ENCODE assay signal across 26 cellular contexts in the genomic region with DNA sequence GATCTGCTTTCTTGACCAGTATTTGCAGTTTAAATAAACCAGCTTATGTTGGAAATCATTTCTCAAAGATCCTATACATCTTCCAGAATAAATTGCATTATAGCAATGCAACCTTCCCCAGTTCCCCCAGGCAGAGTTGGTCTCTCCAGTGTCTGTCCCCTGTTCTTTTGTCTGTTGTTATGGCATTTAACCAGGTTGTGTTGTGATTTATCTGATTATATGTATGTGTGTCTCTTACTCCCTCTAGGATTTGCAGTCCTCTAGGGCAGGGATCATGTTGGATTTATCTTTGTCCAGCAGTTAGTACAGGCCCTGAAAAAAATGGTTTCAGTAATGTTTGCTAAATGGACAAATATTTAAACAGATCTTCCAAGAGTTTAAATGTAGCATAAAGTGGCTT. TPM values are rescaled to one million over a fixed set of nuclear protein-coding genes. Genes with fewer than 3 reads are reported as not detected.
DNase-seq lines count a peak whose midpoint lies in the region; ATAC-seq and TF ChIP-seq lines count a peak whose summit lies in the region.
"Had no signal": no experiment of that assay in that cellular context is flagged by ENCODE, and none has a peak within 500 bp of the region (broad histone marks: within the 10 kb centered on the region; RNA-seq: fewer than 3 reads in every experiment).

No MANE protein-coding gene starts in this region.

- DNase-seq in heart right ventricle = no peak
- no peak for DNase-seq in heart left ventricle
- peak; percentile 30 for DNase-seq in SK-N-DZ (ENCODE audit: low spot score)
- no peak for DNase-seq in dorsolateral prefrontal cortex
- no peak for DNase-seq in central memory CD4-positive, alpha-beta T cell
- DNase-seq: AML-193; Caco-2; CD4-positive, alpha-beta memory T cell; DMS 273 treated with DMSO at 0.1 percent for 48 hours; DND-41; Kasumi-1; MV-4-11; NCI-H1105; NCI-H1436 treated with DMSO at 0.1 percent for 48 hours; NCI-H1930; NCI-H2107; NCI-H446; NCI-H524 treated with DMSO at 0.1 percent for 48 hours; NCI-H774; PC-9 had no signal

- ATAC-seq in heart right ventricle (no peak), heart left ventricle (no peak), GM21528 (IDR thresholded peaks at IDR 0.05; ENCODE audit: low FRiP score, unreplicated experiment) (no peak)
- ATAC-seq: A549, HCT116, K562 had no signal

- H3K36me3 ChIP-seq in heart right ventricle (no peaks in the 10 kb centered on the region), heart left ventricle (no peaks in the 10 kb centered on the region)
- H3K36me3 ChIP-seq: SJSA1 had no signal

- H3K27ac ChIP-seq in heart right ventricle = peak overlapping the region in 6 of 10 donors; percentile 29 to 64 (median 52)
- peak overlapping the region in 5 of 12 donors; percentile 19 to 80 (median 52) for H3K27ac ChIP-seq in heart left ventricle
- peak overlapping the region in 54 of 59 donors; percentile 15 to 96 (median 86) for H3K27ac ChIP-seq in dorsolateral prefrontal cortex
- H3K27ac ChIP-seq in temporal lobe (ENCODE audit: low read depth, low read length) = peak overlapping the region; percentile 41
- H3K27ac ChIP-seq: A549, PC-9, SJSA1 had no signal

- intact Hi-C loops in heart right ventricle (cut with DNase I) (no loop called here), heart left ventricle (cut with DNase I) (loop anchor here in 1 of 10 donors (1.0 to 5.0 kb wide), 2 partner anchors 16 to 55 kb away; no protein-coding TSS in a partner anchor), dorsolateral prefrontal cortex (cut with DNase I) (loop anchor here (5.0 kb wide), 2 partner anchors 55 to 60 kb away; no protein-coding TSS in a partner anchor)

- H3K9me3 ChIP-seq in heart right ventricle (no peaks in the 10 kb centered on the region), heart left ventricle (no peaks in the 10 kb centered on the region)
- H3K9me3 ChIP-seq: A549, Caco-2, SJSA1 had no signal

- TF ChIP-seq CTCF in heart right ventricle (IDR thresholded peaks at IDR 0.05) (no peak), heart left ventricle (IDR thresholded peaks at IDR 0.05) (no peak), dorsolateral prefrontal cortex (IDR thresholded peaks at IDR 0.05 in 54 of 56, conservative IDR thresholded peaks at IDR 0.05 in 2 of 56; ENCODE audit: low read depth in 1 of 56, partially characterized antibody in 56 of 56) (no peak)

- no peaks in the 10 kb centered on the region for H3K27me3 ChIP-seq in heart right ventricle
- no peaks in the 10 kb centered on the region for H3K27me3 ChIP-seq in heart left ventricle
- no peaks in the 10 kb centered on the region for H3K27me3 ChIP-seq in dorsolateral prefrontal cortex
- H3K27me3 ChIP-seq: SJSA1 had no signal

- H3K4me3 ChIP-seq in heart right ventricle (no peak overlapping the region), heart left ventricle (no peak overlapping the region), dorsolateral prefrontal cortex (no peak overlapping the region)
- H3K4me3 ChIP-seq: A549, K562, PC-9, SJSA1 had no signal

- H3K4me1 ChIP-seq in heart right ventricle = peaks cover 0 to 44% (median 21%) of the 10 kb centered on the region in 9 donors
- peaks cover 0 to 48% (median 12%) of the 10 kb centered on the region in 12 donors for H3K4me1 ChIP-seq in heart left ventricle
- H3K4me1 ChIP-seq: A549, SJSA1 had no signal

- TF ChIP-seq POLR2A in heart left ventricle (IDR thresholded peaks at IDR 0.05) = no peak

RNA-seq across cellular contexts. Expression of a gene that starts 17.3 kb away (rescaled TPM):
- total RNA-seq in heart right ventricle (10 to 100 TPM in 9 of 10 donors, 1 to 10 TPM in 1; 9.9 to 53.1 (median 31.6) TPM), heart left ventricle (10 to 100 TPM; 11.9 to 60.4 (median 26.0) TPM), dorsolateral prefrontal cortex (100 to 1,000 TPM in 54 of 120 experiments, 10 to 100 TPM in 66; 69.3 to 135 (median 98.3) TPM), temporal lobe (49.7 TPM)
- polyA plus RNA-seq in heart right ventricle (10 to 100 TPM in 1 of 2 donors, 1 to 10 TPM in 1; 3.3 to 17.7 TPM), heart left ventricle (10 to 100 TPM in 1 of 2 donors, 1 to 10 TPM in 1; 7.1 to 14.9 TPM)
- polyA plus RNA-seq in SK-N-DZ (2014; cell fraction: cytosol; rRNA removed) = 7.3 and 21.4 TPM in 2 replicates
- polyA plus RNA-seq in SK-N-DZ (2014; cell fraction: nucleus; rRNA removed) = 65.7 and 138 TPM in 2 replicates

Comparison
In these comparisons a context has a peak if more than half of its experiments do, and no peak if none do; other contexts are left out.
1. intact Hi-C loops: an anchor here in dorsolateral prefrontal cortex (5.0 kb wide); none called in heart right ventricle.